1 cellular context compared by ENCODE assay signal in genomic region chr6:109449064-109449788, GRCh38.
A peak's percentile ranks its signal among the peaks of the same experiment; 100 is the strongest.
TF ChIP-seq lines count a peak whose summit lies in the region.

No MANE protein-coding gene starts in this region.

TF ChIP-seq in HepG2, 621 proteins besides CTCF, POLR2A, EP300 and RAD21:
- TF ChIP-seq AGO1 (IDR thresholded peaks at IDR 0.05; ENCODE audit: low read depth, low read length, poor library complexity, severe bottlenecking) (peak; percentile 55), ZNF343 (CRISPR knock-in tag; IDR thresholded peaks at IDR 0.05) (no peak)
